In the genomic region with DNA sequence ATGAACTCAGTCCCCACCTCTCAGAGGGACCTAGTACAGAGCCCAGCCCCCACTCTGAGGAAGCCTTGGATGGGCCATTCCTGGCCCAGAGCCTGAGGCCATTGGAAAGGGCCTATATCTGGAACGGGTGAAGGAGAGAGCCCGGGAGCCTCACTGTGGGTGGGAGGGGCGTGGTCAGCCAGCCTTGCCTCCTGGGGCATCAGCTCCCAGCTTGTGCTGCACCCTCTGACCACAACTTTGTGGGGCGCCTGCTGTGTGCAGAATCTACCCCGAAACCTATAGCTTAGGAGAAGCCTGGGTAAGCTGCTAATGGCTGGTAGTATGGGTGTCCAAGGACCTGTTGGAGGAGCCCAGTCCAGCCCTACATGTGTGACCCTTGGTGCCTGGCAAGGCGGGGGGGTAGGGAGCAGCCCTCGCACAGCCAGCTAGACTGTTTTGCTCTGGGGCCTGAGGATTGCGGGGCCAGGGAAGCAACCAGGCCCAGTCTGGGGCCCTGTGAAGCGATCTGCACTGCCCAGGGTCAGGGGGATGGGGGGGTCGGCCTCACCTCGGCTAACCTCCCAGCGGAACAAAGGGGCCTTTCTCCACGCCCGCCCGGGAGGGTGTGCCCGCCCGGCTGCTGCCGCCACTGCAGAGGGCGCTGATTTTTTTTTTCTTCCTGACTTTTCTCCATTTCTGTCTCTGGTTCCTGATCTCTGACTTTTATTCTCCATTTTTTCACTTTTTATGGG, we compare ENCODE assay signal across 8 cellular contexts. TPM values are rescaled to one million over a fixed set of nuclear protein-coding genes. Genes with fewer than 3 reads are reported as not detected.
DNase-seq lines count a peak whose midpoint lies in the region; ATAC-seq and TF ChIP-seq lines count a peak whose summit lies in the region.

No MANE protein-coding gene starts in this region.

- H3K27me3 ChIP-seq in right atrium auricular region (no peaks in the 10 kb centered on the region), stomach (no peaks in the 10 kb centered on the region)

- H3K27ac ChIP-seq in VCaP, result peak overlapping the region; percentile 78
- peak overlapping the region; percentile 91 for H3K27ac ChIP-seq in right atrium auricular region
- H3K27ac ChIP-seq in stomach, result peak overlapping the region; percentile 32 to 95 (median 67)

- TF ChIP-seq POLR2A in stomach (IDR thresholded peaks at IDR 0.05), result no peak

- H3K4me1 ChIP-seq in right atrium auricular region, result peaks cover 0 to 100% of the 10 kb centered on the region in 2 donors
- H3K4me1 ChIP-seq in stomach, result peaks cover 70 to 100% (median 88%) of the 10 kb centered on the region in 4 donors

- no peak for TF ChIP-seq EP300 in stomach (IDR thresholded peaks at IDR 0.05)

- H3K36me3 ChIP-seq in right atrium auricular region (no peaks in the 10 kb centered on the region), stomach (no peaks in the 10 kb centered on the region)

- WGBS in stomach, 5 donors, result 17 to 25% (median 19%) methylated on average over 16 to 19 of the region's 19 CpGs

- intact Hi-C loops in stomach (cut with DNase I; ENCODE audit: low total_unique reads), result loop anchor here (5.0 kb wide), 1 partner anchor 78 kb away; no protein-coding TSS in a partner anchor

- H3K9me3 ChIP-seq in right atrium auricular region, result no peaks in the 10 kb centered on the region
- H3K9me3 ChIP-seq in stomach, result no peaks in the 10 kb centered on the region

- H3K4me3 ChIP-seq in right atrium auricular region, result peak overlapping the region; percentile 29 to 50
- peak overlapping the region; percentile 37 to 47 (median 44) for H3K4me3 ChIP-seq in stomach

- DNase-seq in HCEC 1CT (peak; percentile 66), right atrium auricular region (ENCODE audit: low spot score) (no peak), stomach (no peak), NCI-H82 treated with DMSO at 0.1 percent for 48 hours (lab: John Stamatoyannopoulos, UW; ENCODE audit: unreplicated experiment) (no peak), NCI-H446 (lab: John Stamatoyannopoulos, UW) (no peak)
- no peak for DNase-seq in activated CD4-positive, alpha-beta T cell treated with anti-CD3 and anti-CD28 coated beads, Interleukin-2, amount 50 U/mL, for 48 hours

- TF ChIP-seq CTCF in VCaP (conservative IDR thresholded peaks at IDR 0.05) (no peak), right atrium auricular region (IDR thresholded peaks at IDR 0.05) (no peak), stomach (IDR thresholded peaks at IDR 0.05) (no peak)

- no peak for ATAC-seq in HG03039 (IDR thresholded peaks at IDR 0.05; ENCODE audit: unreplicated experiment)

RNA-seq across cellular contexts. Expression of a gene that starts 42.3 kb away (rescaled TPM):
- total RNA-seq in right atrium auricular region (10 to 100 TPM; 10.2 to 15.3 TPM), stomach (10 to 100 TPM in 2 of 5 donors, 1 to 10 TPM in 2, not detected in 1; 1.3 to 19.3 (median 7.6) TPM)
- polyA plus RNA-seq in stomach, result 1 to 10 TPM; 4.1 to 5.5 (median 5.0) TPM

RNA-seq across cellular contexts. Expression of a gene that starts 56.1 kb away (rescaled TPM):
- total RNA-seq in right atrium auricular region (10 to 100 TPM; 13.6 to 15.0 TPM), stomach (100 to 1,000 TPM in 1 of 5 donors, 10 to 100 TPM in 4; 29.6 to 373 (median 36.5) TPM)
- polyA plus RNA-seq in stomach, result 10 to 100 TPM; 64.7 to 88.2 (median 77.9) TPM

RNA-seq across cellular contexts. Expression of a gene that starts 57.7 kb away (rescaled TPM):
- total RNA-seq in right atrium auricular region (10 to 100 TPM; 25.4 to 27.3 TPM), stomach (100 to 1,000 TPM in 1 of 5 donors, 10 to 100 TPM in 4; 10.1 to 122 (median 26.3) TPM)
- 10 to 100 TPM in 1 of 3 donors, 1 to 10 TPM in 2; 6.9 to 26.2 (median 9.5) TPM for polyA plus RNA-seq in stomach
